20 cellular contexts compared by ENCODE assay signal in the genomic region with DNA sequence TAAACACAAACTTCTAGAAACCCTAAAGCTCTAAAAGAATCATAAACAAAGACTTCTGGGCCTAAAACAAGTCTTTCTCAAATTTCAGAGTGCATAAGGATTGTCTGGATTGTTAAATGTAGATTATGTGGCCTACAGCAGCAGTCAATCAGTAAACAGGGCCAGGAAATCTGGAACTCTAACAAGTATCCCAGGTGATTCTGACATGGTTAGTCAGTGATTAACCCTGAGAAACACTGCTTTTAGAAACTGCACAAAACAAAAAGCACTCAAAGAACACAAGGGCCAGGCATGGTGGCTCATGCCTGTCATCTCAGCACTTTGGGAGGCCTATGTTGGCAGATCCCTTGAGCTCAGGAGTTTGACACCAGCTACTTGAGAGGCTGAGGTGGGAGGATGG.
"Had no signal": no experiment of that assay in that cellular context is flagged by ENCODE, and none has a peak within 500 bp of the region (broad histone marks: within the 10 kb centered on the region; RNA-seq: fewer than 3 reads in every experiment).

No MANE protein-coding gene starts in this region.

- H3K9me3 Mint-ChIP-seq: activated naive CD4-positive, alpha-beta T cell treated with anti-CD3 and anti-CD28 coated beads, Interleukin-2, amount 50 U/mL, for 24 hours; activated T-cell treated with anti-CD3 and anti-CD28 coated beads, Interleukin-2, amount 50 U/mL, for 72 hours; dendritic cell treated with granulocyte-macrophage colony-stimulating factor and Interleukin-4, amounts not matched to agents 40 ng/mL and 50 ng/mL, for 4 days; T-helper 1 cell treated with Interleukin-12 subunit alpha and Interleukin-12 subunit beta and Interleukin-4 antibody, amounts not matched to agents 30 μg/mL and 1 μg/mL, for 36 hours had no signal

- H3K27ac ChIP-seq: cardiac muscle cell, prostate gland, tibial artery, VCaP had no signal

- H3K4me3 Mint-ChIP-seq: activated naive CD4-positive, alpha-beta T cell treated with anti-CD3 and anti-CD28 coated beads, Interleukin-2, amount 50 U/mL, for 24 hours; activated T-cell treated with anti-CD3 and anti-CD28 coated beads, Interleukin-2, amount 50 U/mL, for 72 hours; dendritic cell treated with granulocyte-macrophage colony-stimulating factor and Interleukin-4, amounts not matched to agents 40 ng/mL and 50 ng/mL, for 4 days; T-helper 1 cell treated with Interleukin-12 subunit alpha and Interleukin-12 subunit beta and Interleukin-4 antibody, amounts not matched to agents 30 μg/mL and 1 μg/mL, for 36 hours had no signal

- ATAC-seq: activated T-cell treated with anti-CD3 and anti-CD28 coated beads, Interleukin-2, amount 50 U/mL, for 72 hours; right cardiac atrium; stimulated activated naive CD8-positive, alpha-beta T cell treated with anti-CD3 and anti-CD28 coated beads, Interleukin-15, Interleukin-2, amounts not matched to agents 100 U/mL and 50 U/mL, for 24 hours had no signal

- DNase-seq: activated CD4-positive, CD25-positive, alpha-beta regulatory T cell treated with anti-CD3 and anti-CD28 coated beads, Interleukin-2, amount 50 U/mL, for 72 hours; activated effector memory CD4-positive, alpha-beta T cell treated with anti-CD3 and anti-CD28 coated beads, Interleukin-2, amount 50 U/mL, for 16 hours; activated T-cell treated with anti-CD3 and anti-CD28 coated beads, Interleukin-2, amount 50 U/mL, for 72 hours; effector memory CD4-positive, alpha-beta T cell; foreskin melanocyte; glutamatergic neuron; hippocampal formation; islet precursor cell; midbrain; right cardiac atrium; stimulated activated CD4-positive, alpha-beta T cell treated with anti-CD3 and anti-CD28 coated beads, Interleukin-2, amount 100 ng/mL, for 24 hours; stimulated activated naive CD8-positive, alpha-beta T cell treated with anti-CD3 and anti-CD28 coated beads, Interleukin-15, Interleukin-2, amounts not matched to agents 100 U/mL and 50 U/mL, for 24 hours; substantia nigra; tibial artery had no signal

- H3K36me3 ChIP-seq: prostate gland had no signal

- H3K27ac Mint-ChIP-seq: activated naive CD4-positive, alpha-beta T cell treated with anti-CD3 and anti-CD28 coated beads, Interleukin-2, amount 50 U/mL, for 24 hours; activated T-cell treated with anti-CD3 and anti-CD28 coated beads, Interleukin-2, amount 50 U/mL, for 72 hours; dendritic cell treated with granulocyte-macrophage colony-stimulating factor and Interleukin-4, amounts not matched to agents 40 ng/mL and 50 ng/mL, for 4 days; T-helper 1 cell treated with Interleukin-12 subunit alpha and Interleukin-12 subunit beta and Interleukin-4 antibody, amounts not matched to agents 30 μg/mL and 1 μg/mL, for 36 hours had no signal

- H3K27me3 ChIP-seq: cardiac muscle cell, tibial artery had no signal

- H3K4me3 ChIP-seq: cardiac muscle cell, prostate gland, tibial artery had no signal

- H3K27me3 Mint-ChIP-seq: activated naive CD4-positive, alpha-beta T cell treated with anti-CD3 and anti-CD28 coated beads, Interleukin-2, amount 50 U/mL, for 24 hours; dendritic cell treated with granulocyte-macrophage colony-stimulating factor and Interleukin-4, amounts not matched to agents 40 ng/mL and 50 ng/mL, for 4 days had no signal

- H3K9me3 ChIP-seq: prostate gland, tibial artery had no signal
